Comparison of ENCODE assay signal across 10 cellular contexts in the genomic region with DNA sequence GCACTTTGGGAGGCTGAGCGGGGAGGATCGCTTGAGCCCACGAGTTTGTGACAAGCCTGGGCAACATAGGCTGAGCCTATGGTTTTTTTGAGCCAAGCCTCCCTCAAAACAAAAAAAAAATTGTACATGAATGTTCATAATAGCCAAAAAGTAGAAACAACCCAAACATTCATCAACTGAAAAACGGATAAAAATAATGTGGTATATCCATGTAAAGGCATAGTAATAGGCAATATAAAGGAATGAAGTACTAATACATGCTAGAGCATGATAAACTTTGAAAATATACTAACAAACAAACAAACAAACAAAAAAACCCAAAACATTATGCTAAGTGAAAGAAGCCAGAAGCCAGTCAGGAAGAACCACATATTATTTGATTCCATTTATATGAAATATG. TPM values are rescaled to one million over a fixed set of nuclear protein-coding genes. Genes with fewer than 3 reads are reported as not detected.
"Had no signal": no experiment of that assay in that cellular context is flagged by ENCODE, and none has a peak within 500 bp of the region (broad histone marks: within the 10 kb centered on the region; RNA-seq: fewer than 3 reads in every experiment).

No MANE protein-coding gene starts in this region.

- H3K9me3 Mint-ChIP-seq: GM23338, IgD-negative memory B cell had no signal

- H2AFZ ChIP-seq: GM23338 had no signal

- H3K27me3 Mint-ChIP-seq: IgD-negative memory B cell had no signal

- DNase-seq: H9, HCEC 1CT, KG1 had no signal

- H3K4me2 ChIP-seq: GM23338 had no signal

- H3K4me3 ChIP-seq: GM23338 had no signal

- H3K27ac Mint-ChIP-seq: GM23338, H9, IgD-negative memory B cell had no signal

- FAIRE-seq: H1, H54, HepG2 had no signal

- H3K27ac ChIP-seq: HL-60 had no signal

- ATAC-seq: GM23338, HepG2 had no signal

- H3K4me3 Mint-ChIP-seq: GM23338, H9, IgD-negative memory B cell had no signal

RNA-seq across cellular contexts. Expression of gene KIAA0319, which starts 35.3 kb away (rescaled TPM):
- total RNA-seq: HepG2, HT1080 had no signal
- polyA plus RNA-seq: HepG2 had no signal
